ENCODE assay signal across 22 cellular contexts in the genomic region with DNA sequence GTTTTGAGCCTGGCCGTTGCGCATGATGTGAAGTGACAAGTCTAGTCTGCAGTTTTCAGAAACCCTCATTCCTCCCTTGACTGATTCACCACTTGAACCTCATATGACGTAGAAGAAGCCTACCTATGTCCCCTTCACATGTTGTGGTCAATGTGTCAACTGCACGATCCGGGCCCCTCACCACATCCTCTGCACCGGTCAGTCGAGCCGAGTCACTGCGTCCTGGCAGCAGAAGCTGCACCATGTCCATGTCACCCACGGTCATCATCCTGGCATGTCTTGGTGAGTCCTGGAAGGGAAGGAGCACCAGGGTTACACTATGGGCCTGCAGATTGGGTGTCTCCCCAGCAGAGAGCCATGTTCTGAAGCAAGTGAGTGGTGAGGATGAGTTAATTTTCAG. TPM values are rescaled to one million over a fixed set of nuclear protein-coding genes. Genes with fewer than 3 reads are reported as not detected.
DNase-seq lines count a peak whose midpoint lies in the region; ATAC-seq and TF ChIP-seq lines count a peak whose summit lies in the region.
"Had no signal": no experiment of that assay in that cellular context is flagged by ENCODE, and none has a peak within 500 bp of the region (broad histone marks: within the 10 kb centered on the region; RNA-seq: fewer than 3 reads in every experiment).

KIR2DL4 (plus strand) TSS at position 201 of the 400 bp plus-strand sequence; CDS start at position 243, 42 bp downstream.

- H3K4me3 Mint-ChIP-seq in naive thymus-derived CD4-positive, alpha-beta T cell = no peak within 1 kb of the TSS
- H3K4me3 Mint-ChIP-seq: CD14-positive monocyte had no signal

- peaks cover 0 to 16% (median 6%) of the 10 kb centered on the region in 11 donors for H3K9me3 Mint-ChIP-seq in naive thymus-derived CD4-positive, alpha-beta T cell

- peak within 1 kb of the TSS in 1 of 9 donors; percentile 20 for H3K27ac Mint-ChIP-seq in naive thymus-derived CD4-positive, alpha-beta T cell

- intact Hi-C loops in naive thymus-derived CD4-positive, alpha-beta T cell (cut with micrococcal nuclease) = no loop called here
- intact Hi-C loops in left ventricle myocardium inferior (cut with micrococcal nuclease) = no loop called here

- POLR2A ChIA-PET in naive thymus-derived CD4-positive, alpha-beta T cell (lab: Charles Lee) = no interaction called here

- no peak within 1 kb of the TSS for H3K4me3 ChIP-seq in GM06990 (replicated peaks; ENCODE audit: low read depth, low read length)
- H3K4me3 ChIP-seq in naive thymus-derived CD4-positive, alpha-beta T cell (ENCODE audit: low read length) = no peak within 1 kb of the TSS
- no peak within 1 kb of the TSS for H3K4me3 ChIP-seq in left ventricle myocardium inferior
- H3K4me3 ChIP-seq: GM23248, Peyer's patch had no signal

- H3K36me3 Mint-ChIP-seq in naive thymus-derived CD4-positive, alpha-beta T cell = peaks cover 0 to 10% (median 0%) of the 10 kb centered on the region in 5 donors
- H3K36me3 Mint-ChIP-seq: CD14-positive monocyte had no signal

- H3K27ac ChIP-seq in naive thymus-derived CD4-positive, alpha-beta T cell (ENCODE audit: low read depth, low read length) = no peak within 1 kb of the TSS
- no peak within 1 kb of the TSS for H3K27ac ChIP-seq in left ventricle myocardium inferior (replicated peaks)
- H3K27ac ChIP-seq: GM23248, Peyer's patch had no signal

- DNase-seq in GM06990 (ENCODE audit: extremely low read depth, insufficient read length) = peak; percentile 3
- DNase-seq in MV-4-11 (lab: John Stamatoyannopoulos, UW) = peak; percentile 19
- no peak for DNase-seq in naive thymus-derived CD4-positive, alpha-beta T cell
- peak; percentile 2 to 18 for DNase-seq in stimulated activated CD8-positive, alpha-beta memory T cell treated with anti-CD3 and anti-CD28 coated beads, Interleukin-15, amount 100 ng/mL, for 48 hours (ENCODE audit: low read depth in 2 of 2)
- no peak for DNase-seq in medulla oblongata (ENCODE audit: extremely low spot score)
- no peak for DNase-seq in pons (ENCODE audit: low spot score)
- no peak for DNase-seq in left ventricle myocardium inferior
- DNase-seq: ACHN, AML-193, COR-L47, GM23248, HCEC 1CT, NCI-H1092, NCI-H1694, NCI-H2227 treated with DMSO at 0.1 percent for 48 hours, NCI-H524, Peyer's patch had no signal

- H3K27me3 Mint-ChIP-seq in naive thymus-derived CD4-positive, alpha-beta T cell = peaks cover 4 to 34% (median 26%) of the 10 kb centered on the region in 5 donors

- H3K36me3 ChIP-seq in GM06990 (ENCODE audit: control insufficient read depth, insufficient read depth, low read length) (no peaks in the 10 kb centered on the region), left ventricle myocardium inferior (no peaks in the 10 kb centered on the region)
- H3K36me3 ChIP-seq in naive thymus-derived CD4-positive, alpha-beta T cell (ENCODE audit: control insufficient read depth in 2 of 3, insufficient read depth in 3 of 3, low read length in 3 of 3) = no peaks in the 10 kb centered on the region
- H3K36me3 ChIP-seq: Peyer's patch had no signal

- H3K27me3 ChIP-seq in GM06990 (replicated peaks; ENCODE audit: control insufficient read depth, insufficient read depth, low read length) (no peaks in the 10 kb centered on the region), left ventricle myocardium inferior (ENCODE audit: low read depth) (peaks cover 43% of the 10 kb centered on the region)
- no peaks in the 10 kb centered on the region for H3K27me3 ChIP-seq in naive thymus-derived CD4-positive, alpha-beta T cell (ENCODE audit: control insufficient read depth in 2 of 2, insufficient read depth in 2 of 2, low read length in 2 of 2)
- H3K27me3 ChIP-seq: Peyer's patch had no signal

- no peaks in the 10 kb centered on the region for H3K4me1 ChIP-seq in naive thymus-derived CD4-positive, alpha-beta T cell (ENCODE audit: control insufficient read depth in 2 of 2, insufficient read depth in 2 of 2, low read length in 2 of 2)
- H3K4me1 ChIP-seq in left ventricle myocardium inferior = no peaks in the 10 kb centered on the region
- H3K4me1 ChIP-seq: Peyer's patch had no signal

- H3K4me1 Mint-ChIP-seq in naive thymus-derived CD4-positive, alpha-beta T cell = peaks cover 0 to 16% (median 0%) of the 10 kb centered on the region in 7 donors

- CTCF ChIA-PET in naive thymus-derived CD4-positive, alpha-beta T cell (lab: Charles Lee) = interaction anchor here (0.7 kb wide), 1 partner anchor 80 kb away, joined by 3 read pairs; no protein-coding TSS in a partner anchor

- peak; percentile 66 for ATAC-seq in naive thymus-derived CD4-positive, alpha-beta T cell
- no peak for ATAC-seq in GM18873 (IDR thresholded peaks at IDR 0.05; ENCODE audit: low FRiP score, unreplicated experiment)
- ATAC-seq: Right ventricle myocardium inferior had no signal

- TF ChIP-seq CTCF in GM06990 (IDR thresholded peaks at IDR 0.05; ENCODE audit: insufficient read depth, low read length, poor library complexity, severe bottlenecking) (no peak), left ventricle myocardium inferior (IDR thresholded peaks at IDR 0.05; ENCODE audit: borderline replicate concordance) (no peak)

- peaks cover 0 to 5% (median 0%) of the 10 kb centered on the region in 3 experiments for H3K9me3 ChIP-seq in naive thymus-derived CD4-positive, alpha-beta T cell (ENCODE audit: control insufficient read depth in 2 of 3, low read length in 3 of 3)
- H3K9me3 ChIP-seq in left ventricle myocardium inferior (replicated peaks) = peaks cover 4% of the 10 kb centered on the region
- H3K9me3 ChIP-seq: Peyer's patch had no signal

RNA-seq across cellular contexts. Expression of gene KIR2DL4, which starts in this region (rescaled TPM):
- under 1 TPM in 3 of 5 experiments, not detected in 2; 0.15 to 0.48 (median 0.44) TPM for total RNA-seq in naive thymus-derived CD4-positive, alpha-beta T cell
- polyA plus RNA-seq in naive thymus-derived CD4-positive, alpha-beta T cell = not detected
- not detected for total RNA-seq in left ventricle myocardium inferior
- total RNA-seq: Daoy, GM23248, HT1080, Right ventricle myocardium inferior had no signal
- polyA plus RNA-seq: GM23248 had no signal

Comparison
In these comparisons a context has a peak if more than half of its experiments do, and no peak if none do; other contexts are left out.
1. Peak in ATAC-seq in naive thymus-derived CD4-positive, alpha-beta T cell; RNA of the gene not detected or under 1 TPM.
2. DNase-seq: peak in GM06990 (single experiment), MV-4-11 (single experiment) and stimulated activated CD8-positive, alpha-beta memory T cell treated with anti-CD3 and anti-CD28 coated beads, Interleukin-15, amount 100 ng/mL, for 48 hours (2 of 2); none in naive thymus-derived CD4-positive, alpha-beta T cell (0 of 9), medulla oblongata (single experiment), pons (single experiment) and left ventricle myocardium inferior (single experiment).